Comparison of ENCODE assay signal across 27 cellular contexts in genomic region chr2:69456950-69457445, GRCh38. TPM values are rescaled to one million over a fixed set of nuclear protein-coding genes. Genes with fewer than 3 reads are reported as not detected.
DNase-seq lines count a peak whose midpoint lies in the region; ATAC-seq and TF ChIP-seq lines count a peak whose summit lies in the region.
"Had no signal": no experiment of that assay in that cellular context is flagged by ENCODE, and none has a peak within 500 bp of the region (broad histone marks: within the 10 kb centered on the region; RNA-seq: fewer than 3 reads in every experiment).

No MANE protein-coding gene starts in this region.

- H3K27ac ChIP-seq in VCaP (peak overlapping the region; percentile 66), thyroid gland (peak overlapping the region in 2 of 3 donors; percentile 50 to 61), OCI-LY7 (ENCODE audit: low read depth, low read length, poor library complexity, severe bottlenecking) (no peak overlapping the region)
- H3K27ac ChIP-seq: A549, breast epithelium, heart left ventricle, neutrophil, psoas muscle, upper lobe of right lung had no signal

- CTCF ChIA-PET in OCI-LY7 (lab: Charles Lee; ENCODE audit: unreplicated experiment) = no interaction called here

- TF ChIP-seq CTCF in VCaP (conservative IDR thresholded peaks at IDR 0.05) (no peak), thyroid gland (IDR thresholded peaks at IDR 0.05) (no peak), OCI-LY7 (conservative IDR thresholded peaks at IDR 0.05; ENCODE audit: low read length) (no peak)

- H3K4me2 ChIP-seq in OCI-LY7 (ENCODE audit: low read length) = no peak overlapping the region
- H3K4me2 ChIP-seq: A549 had no signal

- no peaks in the 10 kb centered on the region for H3K79me2 ChIP-seq in OCI-LY7 (ENCODE audit: insufficient read depth, low read depth, low read length)

- TF ChIP-seq POLR2A in thyroid gland (IDR thresholded peaks at IDR 0.05) = no peak

- H3K4me1 Mint-ChIP-seq in activated naive CD8-positive, alpha-beta T cell (ENCODE audit: low read depth) = peaks cover 27% of the 10 kb centered on the region
- peaks cover 26% of the 10 kb centered on the region for H3K4me1 Mint-ChIP-seq in activated naive CD8-positive, alpha-beta T cell treated with anti-CD3 and anti-CD28 coated beads, Interleukin-2, amount 50 U/mL, for 24 hours

- intact Hi-C loops in thyroid gland (cut with DNase I) (no loop called here), OCI-LY7 (cut with micrococcal nuclease; ENCODE audit: unreplicated experiment) (no loop called here)

- BruUV-seq in OCI-LY7 (replicated peaks; lab: Mats Ljungman, UMichigan) = no TSS peak

- H3K27me3 ChIP-seq in thyroid gland = no peaks in the 10 kb centered on the region
- H3K27me3 ChIP-seq: breast epithelium, heart left ventricle, MG63, neutrophil, upper lobe of right lung had no signal

- no peaks in the 10 kb centered on the region for H3K9me2 ChIP-seq in OCI-LY7 (ENCODE audit: insufficient read depth, low read length)

- no peak overlapping the region for H3K4me3 Mint-ChIP-seq in activated naive CD8-positive, alpha-beta T cell
- no peak overlapping the region for H3K4me3 Mint-ChIP-seq in activated naive CD8-positive, alpha-beta T cell treated with anti-CD3 and anti-CD28 coated beads, Interleukin-2, amount 50 U/mL, for 24 hours
- H3K4me3 Mint-ChIP-seq: B cell, HFFc6 had no signal

- no peaks in the 10 kb centered on the region for H3K27me3 Mint-ChIP-seq in activated naive CD8-positive, alpha-beta T cell
- H3K27me3 Mint-ChIP-seq in activated naive CD8-positive, alpha-beta T cell treated with anti-CD3 and anti-CD28 coated beads, Interleukin-2, amount 50 U/mL, for 24 hours = no peaks in the 10 kb centered on the region

- no peak for ATAC-seq in activated naive CD8-positive, alpha-beta T cell treated with anti-CD3 and anti-CD28 coated beads, Interleukin-2, amount 50 U/mL, for 24 hours
- no peak for ATAC-seq in GM21529 (IDR thresholded peaks at IDR 0.05; ENCODE audit: unreplicated experiment)
- ATAC-seq: A549, SK-N-SH treated with all-trans-retinoic acid at 6 μM for 48 hours, upper lobe of right lung had no signal

- POLR2A ChIA-PET in OCI-LY7 (lab: Charles Lee) = interaction anchor here (0.5 kb wide), 1 partner anchor 600 kb away, joined by 3 read pairs; no protein-coding TSS in a partner anchor

- H3K27ac Mint-ChIP-seq in activated naive CD8-positive, alpha-beta T cell = peak overlapping the region; percentile 41
- no peak overlapping the region for H3K27ac Mint-ChIP-seq in activated naive CD8-positive, alpha-beta T cell treated with anti-CD3 and anti-CD28 coated beads, Interleukin-2, amount 50 U/mL, for 24 hours
- H3K27ac Mint-ChIP-seq: B cell, HFFc6 had no signal

- H3K36me3 ChIP-seq in thyroid gland (no peaks in the 10 kb centered on the region), OCI-LY7 (ENCODE audit: insufficient read depth, low read length) (no peaks in the 10 kb centered on the region)
- H3K36me3 ChIP-seq: breast epithelium, MG63, upper lobe of right lung had no signal

- no peaks in the 10 kb centered on the region for H4K20me1 ChIP-seq in OCI-LY7 (ENCODE audit: insufficient read depth, low read length)

- H3K9me3 Mint-ChIP-seq in activated naive CD8-positive, alpha-beta T cell (ENCODE audit: low read depth) = no peaks in the 10 kb centered on the region
- no peaks in the 10 kb centered on the region for H3K9me3 Mint-ChIP-seq in activated naive CD8-positive, alpha-beta T cell treated with anti-CD3 and anti-CD28 coated beads, Interleukin-2, amount 50 U/mL, for 24 hours
- H3K9me3 Mint-ChIP-seq: HFFc6 had no signal

- no peak for DNase-seq in activated naive CD8-positive, alpha-beta T cell treated with anti-CD3 and anti-CD28 coated beads, Interleukin-2, amount 50 U/mL, for 24 hours
- DNase-seq in MV-4-11 (lab: John Stamatoyannopoulos, UW) (peak; percentile 46), thyroid gland (no peak), NAMALWA (ENCODE audit: low spot score) (no peak), OCI-LY7 (ENCODE audit: low spot score) (no peak)
- DNase-seq: activated T-cell treated with anti-CD3 and anti-CD28 coated beads, Interleukin-2, amount 50 U/mL, for 1 hour; amniotic stem cell; effector CD8-positive, alpha-beta T cell; erythroblast; heart left ventricle; HFFc6; MG63; NCI-H1694 treated with DMSO at 0.1 percent for 48 hours; NCI-H2171 treated with DMSO at 0.1 percent for 48 hours; NCI-H526; psoas muscle; stimulated activated CD8-positive, alpha-beta memory T cell treated with anti-CD3 and anti-CD28 coated beads, Interleukin-4, amount 100 ng/mL, for 48 hours; upper lobe of right lung had no signal

- H2AFZ ChIP-seq in OCI-LY7 (ENCODE audit: low read length) = no peak overlapping the region

- H3K4me3 ChIP-seq in thyroid gland (replicated peaks in 1 of 3) (no peak overlapping the region), OCI-LY7 (ENCODE audit: low read depth, low read length, poor library complexity, severe bottlenecking) (no peak overlapping the region)
- H3K4me3 ChIP-seq: A549, breast epithelium, heart left ventricle, lung, MG63, psoas muscle, upper lobe of right lung had no signal

- no peaks in the 10 kb centered on the region for H3K9me3 ChIP-seq in thyroid gland
- H3K9me3 ChIP-seq in OCI-LY7 (ENCODE audit: low read length) = no peaks in the 10 kb centered on the region
- H3K9me3 ChIP-seq: A549, breast epithelium, heart left ventricle, MG63, neutrophil, psoas muscle, upper lobe of right lung had no signal

- H3K4me1 ChIP-seq in thyroid gland = peaks cover 33 to 36% of the 10 kb centered on the region in 2 donors
- H3K4me1 ChIP-seq in OCI-LY7 (ENCODE audit: insufficient read depth, low read length, poor library complexity, severe bottlenecking) = no peaks in the 10 kb centered on the region
- H3K4me1 ChIP-seq: A549, breast epithelium, heart left ventricle, psoas muscle, upper lobe of right lung had no signal

- peaks cover 9% of the 10 kb centered on the region for H3K36me3 Mint-ChIP-seq in activated naive CD8-positive, alpha-beta T cell
- peaks cover 5% of the 10 kb centered on the region for H3K36me3 Mint-ChIP-seq in activated naive CD8-positive, alpha-beta T cell treated with anti-CD3 and anti-CD28 coated beads, Interleukin-2, amount 50 U/mL, for 24 hours (ENCODE audit: low read depth)

RNA-seq across cellular contexts. Expression of gene NFU1, which starts 19.8 kb away (rescaled TPM):
- 10 to 100 TPM; 38.7 to 74.2 (median 55.2) TPM for total RNA-seq in thyroid gland
- 15.4 and 17.1 TPM in 2 replicates for total RNA-seq in OCI-LY7 (2014; rRNA removed; shearing (Covaris generic))
- 30.5 and 35.3 TPM in 2 replicates for total RNA-seq in OCI-LY7 (2022)
